18 cellular contexts compared by ENCODE assay signal in genomic region chr20:10792291-10792690, GRCh38.
DNase-seq lines count a peak whose midpoint lies in the region; ATAC-seq and TF ChIP-seq lines count a peak whose summit lies in the region.
"Had no signal": no experiment of that assay in that cellular context is flagged by ENCODE, and none has a peak within 500 bp of the region (broad histone marks: within the 10 kb centered on the region; RNA-seq: fewer than 3 reads in every experiment).

No MANE protein-coding gene starts in this region.

- H3K36me3 ChIP-seq in heart left ventricle: no peaks in the 10 kb centered on the region
- H3K36me3 ChIP-seq in SJCRH30: no peaks in the 10 kb centered on the region
- H3K36me3 ChIP-seq: BLaER1 treated with 17β-estradiol and CSF1 and Interleukin-3, amounts not matched to agents 10 nM and 100 nM; Peyer's patch had no signal

- H3K27ac ChIP-seq in heart left ventricle: peak overlapping the region in 7 of 12 donors; percentile 2 to 57 (median 24)
- H3K27ac ChIP-seq in SJCRH30: no peak overlapping the region
- H3K27ac ChIP-seq: BLaER1 treated with 17β-estradiol and CSF1 and Interleukin-3, amounts not matched to agents 10 nM and 100 nM; KMS-11; Peyer's patch had no signal

- 46 to 62% (median 59%) methylated on average over 3 of the region's 3 CpGs for WGBS in heart left ventricle, 4 donors

- ATAC-seq in heart left ventricle: no peak
- no peak for ATAC-seq in Right ventricle myocardium inferior
- ATAC-seq in HG02852 (IDR thresholded peaks at IDR 0.05; ENCODE audit: unreplicated experiment): no peak

- TF ChIP-seq CTCF in heart left ventricle (IDR thresholded peaks at IDR 0.05): no peak

- H3K4me1 ChIP-seq in heart left ventricle (peaks cover 0 to 7% (median 0%) of the 10 kb centered on the region in 12 donors), SJCRH30 (no peaks in the 10 kb centered on the region)
- H3K4me1 ChIP-seq: BLaER1 treated with 17β-estradiol and CSF1 and Interleukin-3, amounts not matched to agents 10 nM and 100 nM; Peyer's patch had no signal

- H3K4me3 ChIP-seq in heart left ventricle (peak overlapping the region in 1 of 12 donors; percentile 6), SJCRH30 (no peak overlapping the region)
- H3K4me3 ChIP-seq: BLaER1 treated with 17β-estradiol and CSF1 and Interleukin-3, amounts not matched to agents 10 nM and 100 nM; Peyer's patch had no signal

- intact Hi-C loops in heart left ventricle (cut with DNase I) (no loop called here), Right ventricle myocardium inferior (cut with DNase I) (no loop called here)

- H3K27me3 ChIP-seq in heart left ventricle (no peaks in the 10 kb centered on the region), SJCRH30 (no peaks in the 10 kb centered on the region)
- H3K27me3 ChIP-seq: BLaER1 treated with 17β-estradiol and CSF1 and Interleukin-3, amounts not matched to agents 10 nM and 100 nM; Peyer's patch had no signal

- no peak for TF ChIP-seq POLR2A in heart left ventricle (IDR thresholded peaks at IDR 0.05)

- no peaks in the 10 kb centered on the region for H3K9me3 ChIP-seq in heart left ventricle
- H3K9me3 ChIP-seq in SJCRH30 (replicated peaks): no peaks in the 10 kb centered on the region
- H3K9me3 ChIP-seq: BLaER1 treated with 17β-estradiol and CSF1 and Interleukin-3, amounts not matched to agents 10 nM and 100 nM had no signal

- DNase-seq in heart left ventricle (no peak), Right ventricle myocardium inferior (ENCODE audit: missing footprints) (no peak), brain pericyte (ENCODE audit: low read depth, low spot score) (peak; percentile 79), foreskin melanocyte (peak; percentile 73), smooth muscle cell of the brain vasculature (ENCODE audit: low read depth, low spot score) (peak; percentile 88), kidney tubule cell (ENCODE audit: low spot score) (no peak), SJCRH30 (no peak)
- DNase-seq: 8988T, DMS 273 treated with DMSO at 0.1 percent for 48 hours, GOT3, HFFc6, NCI-H1417, NCI-H1930, NCI-H510A treated with DMSO at 0.1 percent for 48 hours, Peyer's patch had no signal

Comparison
In these comparisons a context has a peak if more than half of its experiments do, and no peak if none do; other contexts are left out.
1. DNase-seq: peak in brain pericyte (single experiment), foreskin melanocyte (single experiment) and smooth muscle cell of the brain vasculature (single experiment); none in heart left ventricle (0 of 5), Right ventricle myocardium inferior (single experiment), kidney tubule cell (single experiment) and SJCRH30 (0 of 2).